ENCODE assay signal across 7 cellular contexts in the genomic region with DNA sequence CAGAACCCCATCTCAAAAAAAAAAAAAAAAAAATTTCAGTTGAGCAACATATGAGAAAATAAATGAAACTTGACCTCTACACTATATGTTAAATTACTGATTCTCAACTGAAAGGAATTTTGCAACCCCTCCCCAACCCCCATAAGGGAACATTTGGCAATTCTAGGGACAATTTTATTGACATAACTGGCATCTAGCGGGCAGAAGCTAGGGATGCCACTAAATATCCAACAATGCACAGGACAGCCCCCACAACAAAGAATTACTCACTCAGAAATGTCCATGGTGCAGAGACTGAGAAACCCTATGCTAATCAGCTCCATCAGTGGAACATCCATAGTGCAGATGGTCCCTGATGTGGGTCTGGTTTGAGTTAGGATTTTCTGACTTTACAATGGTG.
"Had no signal": no experiment of that assay in that cellular context is flagged by ENCODE, and none has a peak within 500 bp of the region (broad histone marks: within the 10 kb centered on the region; RNA-seq: fewer than 3 reads in every experiment).

No MANE protein-coding gene starts in this region.

- H3K4me1 ChIP-seq: HAP-1 had no signal

- H3K9ac ChIP-seq: GM23248 had no signal

- H3K4me3 Mint-ChIP-seq: HFFc6, IgD-negative memory B cell had no signal

- H3K4me1 Mint-ChIP-seq: IgD-negative memory B cell had no signal

- H3K36me3 Mint-ChIP-seq: IgD-negative memory B cell had no signal

- DNase-seq: GM23248, GOT3, H7, HFFc6 had no signal

- H3K36me3 ChIP-seq: HAP-1 had no signal

- H3K27me3 Mint-ChIP-seq: IgD-negative memory B cell had no signal

- H2AFZ ChIP-seq: GM23248 had no signal

- H3K4me3 ChIP-seq: GM23248, HAP-1 had no signal

- H3K9me3 ChIP-seq: HAP-1 had no signal

- H3K27ac ChIP-seq: GM23248, HL-60 had no signal

- H3K27ac Mint-ChIP-seq: HFFc6, IgD-negative memory B cell had no signal
